13 cellular contexts compared by ENCODE assay signal in genomic region chr2:240604939-240605716, GRCh38. TPM values are rescaled to one million over a fixed set of nuclear protein-coding genes. Genes with fewer than 3 reads are reported as not detected.
DNase-seq lines count a peak whose midpoint lies in the region; ATAC-seq and TF ChIP-seq lines count a peak whose summit lies in the region.
"Had no signal": no experiment of that assay in that cellular context is flagged by ENCODE, and none has a peak within 500 bp of the region (broad histone marks: within the 10 kb centered on the region; RNA-seq: fewer than 3 reads in every experiment).

No MANE protein-coding gene starts in this region.

- peak overlapping the region in 48 of 59 donors; percentile 18 to 86 (median 73) for H3K27ac ChIP-seq in dorsolateral prefrontal cortex
- H3K27ac ChIP-seq: C4-2B had no signal

- no peaks in the 10 kb centered on the region for H3K9me3 ChIP-seq in BE2C
- no peaks in the 10 kb centered on the region for H3K9me3 ChIP-seq in neuron (ENCODE audit: low read length)

- H3K4me1 ChIP-seq in BE2C: no peaks in the 10 kb centered on the region
- peaks cover 11% of the 10 kb centered on the region for H3K4me1 ChIP-seq in neuron (ENCODE audit: insufficient read depth, low read length)

- peak overlapping the region; percentile 29 for H2AFZ ChIP-seq in neuron (ENCODE audit: low read depth, low read length)

- TF ChIP-seq CTCF in BE2C (IDR thresholded peaks at IDR 0.05; ENCODE audit: low read depth, low read length) (no peak), dorsolateral prefrontal cortex (IDR thresholded peaks at IDR 0.05 in 54 of 56, conservative IDR thresholded peaks at IDR 0.05 in 2 of 56; ENCODE audit: low read depth in 1 of 56, partially characterized antibody in 56 of 56) (no peak)

- H3K4me3 ChIP-seq in BE2C (ENCODE audit: low read depth, low read length) (no peak overlapping the region), dorsolateral prefrontal cortex (peak overlapping the region in 16 of 59 donors; percentile 4 to 59 (median 35)), neuron (ENCODE audit: low read length) (peak overlapping the region; percentile 39)

- ATAC-seq in GM21367 (IDR thresholded peaks at IDR 0.05; ENCODE audit: unreplicated experiment) (no peak), HG02642 (IDR thresholded peaks at IDR 0.05; ENCODE audit: poor library complexity, unreplicated experiment) (no peak), GM19463 (IDR thresholded peaks at IDR 0.05; ENCODE audit: unreplicated experiment) (no peak)

- no peaks in the 10 kb centered on the region for H3K36me3 ChIP-seq in BE2C
- peaks cover 8% of the 10 kb centered on the region for H3K36me3 ChIP-seq in neuron (ENCODE audit: insufficient read depth, low read length)

- H3K27me3 ChIP-seq in BE2C: no peaks in the 10 kb centered on the region; the same call in 1 of the 2 replicates
- H3K27me3 ChIP-seq in dorsolateral prefrontal cortex: no peaks in the 10 kb centered on the region
- no peaks in the 10 kb centered on the region for H3K27me3 ChIP-seq in neuron (ENCODE audit: insufficient read depth, low read length)

- intact Hi-C loops in dorsolateral prefrontal cortex (cut with DNase I): loop anchor here in 1 of 2 donors (5.0 kb wide), 1 partner anchor 232 kb away; no protein-coding TSS in a partner anchor

- DNase-seq in BE2C: peak; percentile 7
- peak; percentile 7 for DNase-seq in DMS53 treated with DMSO at 0.1 percent for 48 hours (lab: John Stamatoyannopoulos, UW; ENCODE audit: unreplicated experiment)
- DNase-seq in dorsolateral prefrontal cortex: peak in 5 of 10 donors; percentile 14 to 44 (median 30)
- DNase-seq in NCI-H226: no peak
- DNase-seq: activated CD4-positive, CD25-positive, alpha-beta regulatory T cell; NCI-H1417 treated with DMSO at 0.1 percent for 48 hours; stimulated activated CD4-positive, alpha-beta T cell treated with anti-CD3 and anti-CD28 coated beads, Interleukin-2, amount 100 ng/mL, for 48 hours had no signal

RNA-seq across cellular contexts. Expression of gene CAPN10, which starts 18.6 kb away (rescaled TPM):
- 80.2 TPM for polyA plus RNA-seq in BE2C (2012; ENCODE audit: insufficient read depth, insufficient read length, low read depth)
- total RNA-seq in dorsolateral prefrontal cortex: 10 to 100 TPM; 25.6 to 70.0 (median 40.7) TPM

RNA-seq across cellular contexts. Expression of gene GPR35, which starts 20.2 kb away (rescaled TPM):
- polyA plus RNA-seq in BE2C (2012; ENCODE audit: insufficient read depth, insufficient read length, low read depth): 0.43 TPM
- total RNA-seq in dorsolateral prefrontal cortex: 10 to 100 TPM in 4 of 120 experiments, 1 to 10 TPM in 116; 1.7 to 14.3 (median 4.9) TPM
- total RNA-seq: G401 had no signal

RNA-seq across cellular contexts. Expression of gene RNPEPL1, which starts 36.8 kb away (rescaled TPM):
- polyA plus RNA-seq in BE2C (2012; ENCODE audit: insufficient read depth, insufficient read length, low read depth): 44.6 TPM
- total RNA-seq in dorsolateral prefrontal cortex: 10 to 100 TPM; 16.7 to 49.1 (median 26.4) TPM

RNA-seq across cellular contexts. Expression of gene DUSP28, which starts 45.0 kb away (rescaled TPM):
- polyA plus RNA-seq in BE2C (2012; ENCODE audit: insufficient read depth, insufficient read length, low read depth): 14.7 TPM
- 10 to 100 TPM in 56 of 120 experiments, 1 to 10 TPM in 64; 5.5 to 19.0 (median 9.5) TPM for total RNA-seq in dorsolateral prefrontal cortex

RNA-seq across cellular contexts. Expression of gene ANKMY1, which starts 47.3 kb away (rescaled TPM):
- 4.5 TPM for polyA plus RNA-seq in BE2C (2012; ENCODE audit: insufficient read depth, insufficient read length, low read depth)
- total RNA-seq in dorsolateral prefrontal cortex: 10 to 100 TPM; 14.0 to 42.7 (median 25.5) TPM
